In the genomic region with DNA sequence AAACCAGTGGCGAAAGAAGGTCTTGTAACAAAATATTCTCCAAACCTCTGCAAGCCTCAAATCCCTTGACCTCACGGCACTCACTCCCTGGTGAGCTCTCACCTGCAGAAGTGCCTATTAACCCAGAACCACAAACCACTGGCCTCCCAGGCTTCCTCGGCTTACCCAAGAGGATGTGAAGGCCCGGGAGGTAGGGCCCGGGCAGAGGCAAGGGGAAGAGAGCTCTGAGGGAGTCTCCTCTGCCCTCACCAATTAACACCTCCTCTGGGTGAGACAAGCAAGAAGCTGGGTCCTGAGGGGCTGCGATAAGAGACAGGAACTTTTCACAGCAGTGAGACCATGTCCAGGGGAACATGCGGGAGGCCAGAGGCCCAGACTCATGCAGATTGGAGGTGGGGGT, we compare ENCODE assay signal across 37 cellular contexts. TPM values are rescaled to one million over a fixed set of nuclear protein-coding genes. Genes with fewer than 3 reads are reported as not detected.
"Had no signal": no experiment of that assay in that cellular context is flagged by ENCODE, and none has a peak within 500 bp of the region (broad histone marks: within the 10 kb centered on the region; RNA-seq: fewer than 3 reads in every experiment).

No MANE protein-coding gene starts in this region.

- H3K4me3 ChIP-seq: body of pancreas, breast epithelium, K562, SJSA1 had no signal

- FAIRE-seq: astrocyte, K562 had no signal

- DNase-seq: activated B cell treated with CpG ODN at 0.5 μM for 24 hours; activated CD4-positive, alpha-beta memory T cell treated with anti-CD3 and anti-CD28 coated beads for 36 hours; activated CD4-positive, alpha-beta T cell treated with anti-CD3 and anti-CD28 coated beads for 4 hours; activated CD4-positive, alpha-beta T cell treated with anti-CD3 and anti-CD28 coated beads, Interleukin-2, amount 50 U/mL, for 1 hour; activated CD4-positive, CD25-positive, alpha-beta regulatory T cell treated with anti-CD3 and anti-CD28 coated beads, Interleukin-2, amount 50 U/mL, for 72 hours; activated CD8-positive, alpha-beta memory T cell treated with anti-CD3 and anti-CD28 coated beads, Interleukin-2, amount 50 U/mL, for 4 hours; activated effector memory CD4-positive, alpha-beta T cell treated with anti-CD3 and anti-CD28 coated beads, Interleukin-2, amount 50 U/mL, for 16 hours; activated naive CD4-positive, alpha-beta T cell; activated naive CD8-positive, alpha-beta T cell treated with anti-CD3 and anti-CD28 coated beads, Interleukin-2, amount 10 ng/mL, durations not matched to agents 7 days and 5 days; activated T-cell treated with anti-CD3 and anti-CD28 coated beads for 4 hours; activated T-cell treated with anti-CD3 and anti-CD28 coated beads, Interleukin-2, amount 50 U/mL, for 48 hours; body of pancreas; NCI-H1048; NCI-H1105 treated with DMSO at 0.1 percent for 48 hours; NCI-H1436; NCI-H1694; NCI-H1930; NCI-H2081 treated with DMSO at 0.1 percent for 48 hours; NCI-H226; NCI-H446 treated with DMSO at 0.1 percent for 48 hours; NCI-H524; NCI-H69; SHP77 treated with DMSO at 0.1 percent for 48 hours; SK-N-SH; SW 1271; T-helper 1 cell; T-helper 2 cell; T-helper 9 cell had no signal

- ATAC-seq: body of pancreas, K562, Panc1 had no signal

- H3K36me3 ChIP-seq: breast epithelium had no signal

- H3K4me1 ChIP-seq: breast epithelium, SJSA1 had no signal

- H3K9ac ChIP-seq: SK-N-SH had no signal

- H3K27me3 ChIP-seq: body of pancreas, breast epithelium, SJSA1 had no signal

- H3K27ac ChIP-seq: body of pancreas, breast epithelium, SJSA1, VCaP had no signal

- H3K9me3 ChIP-seq: body of pancreas, breast epithelium, SJSA1, SK-N-SH had no signal

RNA-seq across cellular contexts. Expression of gene EMX1, which starts 53.7 kb away (rescaled TPM):
- total RNA-seq: activated CD4-positive, alpha-beta memory T cell treated with anti-CD3 and anti-CD28 coated beads for 36 hours; activated naive CD8-positive, alpha-beta T cell treated with anti-CD3 and anti-CD28 coated beads, Interleukin-2, amount 10 ng/mL, durations not matched to agents 7 days and 5 days; cardiac septum; M059J; RPMI7951; SJSA1 had no signal
- polyA plus RNA-seq: SK-N-SH had no signal
